In the genomic region with DNA sequence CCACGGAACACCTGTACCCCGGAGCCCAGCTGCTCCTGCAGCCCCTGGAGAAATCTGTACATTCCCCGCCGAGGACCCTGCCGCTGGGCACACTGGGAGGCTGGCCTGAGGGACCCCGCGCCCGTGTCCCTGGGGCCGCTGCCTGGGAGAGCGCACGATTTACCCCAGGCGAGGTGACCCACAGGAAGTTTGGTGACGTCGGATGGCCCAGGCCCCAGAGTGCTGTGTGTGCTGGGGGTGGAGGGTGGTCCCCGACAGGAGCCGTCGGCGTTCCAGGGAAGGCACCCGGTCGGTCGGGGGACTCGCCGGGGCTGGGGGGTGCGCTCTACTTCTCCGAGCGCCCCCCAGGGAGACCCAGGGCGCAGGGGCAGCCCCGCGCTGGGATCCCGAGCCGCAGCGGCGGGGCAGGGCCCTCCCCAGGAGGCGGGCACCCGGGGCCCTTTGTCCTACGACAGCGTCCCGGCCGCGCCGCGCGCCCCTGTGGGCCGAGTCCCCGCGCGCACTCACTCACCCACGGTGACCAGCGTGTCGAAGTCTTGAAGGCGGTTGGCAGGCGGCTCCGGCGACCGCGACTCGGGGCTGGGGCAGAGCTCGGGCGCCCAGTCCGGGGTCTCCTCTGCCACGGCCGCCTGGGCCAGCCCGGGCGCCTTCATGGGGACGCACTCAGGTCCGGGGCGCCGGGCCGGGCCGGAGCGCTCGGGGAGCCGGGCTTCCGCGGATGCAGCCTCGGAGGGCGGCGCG, we compare ENCODE assay signal across 7 cellular contexts.
A peak's percentile ranks its signal among the peaks of the same experiment; 100 is the strongest.
DNase-seq lines count a peak whose midpoint lies in the region; ATAC-seq and TF ChIP-seq lines count a peak whose summit lies in the region.
"Not testable (repeated sequence)": the region's sequence is repeated elsewhere in the genome, so short reads cannot be mapped to it uniquely, and the experiment has no call there.

No MANE protein-coding gene starts in this region.

- TF ChIP-seq CTCF in foreskin keratinocyte (conservative IDR thresholded peaks at IDR 0.05), result not testable (repeated sequence)

- peak; percentile 32 for ATAC-seq in GM18868 (IDR thresholded peaks at IDR 0.05; ENCODE audit: unreplicated experiment)
- ATAC-seq in GM19463 (IDR thresholded peaks at IDR 0.05; ENCODE audit: unreplicated experiment), result peak; percentile 38
- ATAC-seq in GM21737 (IDR thresholded peaks at IDR 0.05; ENCODE audit: unreplicated experiment), result peak; percentile 45
- ATAC-seq in HG02884 (IDR thresholded peaks at IDR 0.05; ENCODE audit: unreplicated experiment), result peak; percentile 32
- peak; percentile 40 for ATAC-seq in HG03159 (IDR thresholded peaks at IDR 0.05; ENCODE audit: unreplicated experiment)
- ATAC-seq in SK-N-SH treated with all-trans-retinoic acid at 6 μM for 48 hours, result peak; percentile 45
- peak; percentile 26 for ATAC-seq in foreskin keratinocyte

- H3K27ac ChIP-seq in foreskin keratinocyte, result not testable (repeated sequence)

- not testable (repeated sequence) for H3K27me3 ChIP-seq in foreskin keratinocyte

- DNase-seq in foreskin keratinocyte, result not testable (repeated sequence)

- not testable (repeated sequence) for H3K4me1 ChIP-seq in foreskin keratinocyte
